Comparison of ENCODE assay signal across 22 cellular contexts in genomic region chr16:50928065-50928464, GRCh38.
DNase-seq lines count a peak whose midpoint lies in the region; FAIRE-seq and TF ChIP-seq lines count a peak whose summit lies in the region.
"Had no signal": no experiment of that assay in that cellular context is flagged by ENCODE, and none has a peak within 500 bp of the region (broad histone marks: within the 10 kb centered on the region; RNA-seq: fewer than 3 reads in every experiment).

No MANE protein-coding gene starts in this region.

- H3K9ac ChIP-seq in liver (ENCODE audit: low read depth in 1 of 2, low read length in 2 of 2) = no peak overlapping the region
- H3K9ac ChIP-seq: BLaER1 treated with 17β-estradiol and CSF1 and Interleukin-3, amounts not matched to agents 10 nM and 100 nM had no signal

- POLR2A ChIA-PET in RWPE1 (lab: Yijun Ruan, JAX; ENCODE audit: low non-redundant PET) = no interaction called here

- WGBS in liver = 38% methylated on average over 5 of the region's 5 CpGs

- H3K4me3 ChIP-seq in bronchial epithelial cell (ENCODE audit: low read depth, low read length) (no peak overlapping the region), liver (ENCODE audit: low read depth in 1 of 3, low read length in 3 of 3) (no peak overlapping the region)
- H3K4me3 ChIP-seq: A549; BLaER1 treated with 17β-estradiol and CSF1 and Interleukin-3, amounts not matched to agents 10 nM and 100 nM; MG63; SK-N-MC had no signal

- DNase-seq in RWPE1 (ENCODE audit: low spot score) (no peak), bronchial epithelial cell (ENCODE audit: low read depth) (peak; percentile 58), renal cortical epithelial cell (ENCODE audit: low read depth) (peak; percentile 80), retina (no peak), kidney glomerular epithelial cell (lab: John Stamatoyannopoulos, UW) (no peak)
- DNase-seq in central memory CD4-positive, alpha-beta T cell = no peak
- DNase-seq: AML-193; CD4-positive, alpha-beta T cell; H7; KBM-7; MG63; NCI-H1694; NCI-H2029 treated with DMSO at 0.1 percent for 48 hours; NCI-H2227 treated with DMSO at 0.1 percent for 48 hours; NCI-H526 treated with DMSO at 0.1 percent for 48 hours; SIG-M5 had no signal

- TF ChIP-seq CTCF in RWPE1 (conservative IDR thresholded peaks at IDR 0.05; ENCODE audit: low read depth) = no peak
- TF ChIP-seq CTCF in bronchial epithelial cell (IDR thresholded peaks at IDR 0.05; ENCODE audit: insufficient read depth, low read length, severe bottlenecking) = no peak
- TF ChIP-seq CTCF in liver (IDR thresholded peaks at IDR 0.05; ENCODE audit: low read depth, low read length, missing input control) = no peak

- CTCF ChIA-PET in RWPE1 (lab: Yijun Ruan, JAX) = no interaction called here

- H3K36me3 ChIP-seq in bronchial epithelial cell (ENCODE audit: control insufficient read depth, insufficient read depth, low read length) (no peaks in the 10 kb centered on the region), liver (ENCODE audit: control insufficient read depth in 4 of 4, insufficient read depth in 3 of 4, low read depth in 1 of 4, low read length in 3 of 4) (no peaks in the 10 kb centered on the region)
- H3K36me3 ChIP-seq: BLaER1 treated with 17β-estradiol and CSF1 and Interleukin-3, amounts not matched to agents 10 nM and 100 nM; MG63 had no signal

- peaks cover 17 to 40% (median 29%) of the 10 kb centered on the region in 4 donors for H3K4me1 ChIP-seq in liver (ENCODE audit: control insufficient read depth in 4 of 4, insufficient read depth in 4 of 4, low read length in 3 of 4)
- H3K4me1 ChIP-seq: A549 had no signal

- peak; percentile 59 to 74 for TF ChIP-seq RAD21 in liver (IDR thresholded peaks at IDR 0.05)

- H3K27me3 ChIP-seq in bronchial epithelial cell (ENCODE audit: control insufficient read depth, insufficient read depth, low read length) (no peaks in the 10 kb centered on the region), liver (ENCODE audit: control insufficient read depth in 4 of 4, insufficient read depth in 4 of 4, low read length in 3 of 4) (no peaks in the 10 kb centered on the region)
- H3K27me3 ChIP-seq: BLaER1 treated with 17β-estradiol and CSF1 and Interleukin-3, amounts not matched to agents 10 nM and 100 nM; MG63 had no signal

- no peaks in the 10 kb centered on the region for H3K9me3 ChIP-seq in liver (ENCODE audit: control insufficient read depth in 4 of 4, low read length in 3 of 4)
- H3K9me3 ChIP-seq: A549; BLaER1 treated with 17β-estradiol and CSF1 and Interleukin-3, amounts not matched to agents 10 nM and 100 nM; MG63 had no signal

- H3K27ac ChIP-seq in RWPE1 (peak overlapping the region; percentile 30; the same call in 1 of the 2 replicates), liver (ENCODE audit: low read depth in 1 of 2, low read length in 2 of 2) (peak overlapping the region; percentile 16 to 66)
- H3K27ac ChIP-seq: A549; BLaER1 treated with 17β-estradiol and CSF1 and Interleukin-3, amounts not matched to agents 10 nM and 100 nM; SK-N-MC had no signal

- FAIRE-seq in bronchial epithelial cell (lab: Jason Lieb, UNC) = no peak
- FAIRE-seq: A549, D721Med, GM19239 had no signal

TF ChIP-seq in liver, 16 proteins besides CTCF, POLR2A, EP300 and RAD21:
- TF ChIP-seq ATF3 (IDR thresholded peaks at IDR 0.05) (no peak), ZBTB33 (IDR thresholded peaks at IDR 0.05) (peak; percentile 50), YY1 (IDR thresholded peaks at IDR 0.05) (peak; percentile 62), EGR1 (IDR thresholded peaks at IDR 0.05; ENCODE audit: low read depth in 2 of 2) (peak; percentile 38 to 78), RXRA (IDR thresholded peaks at IDR 0.05) (peak; percentile 98), SP1 (IDR thresholded peaks at IDR 0.05) (peak; percentile 82), MAX (IDR thresholded peaks at IDR 0.05) (peak; percentile 82), NR2F2 (IDR thresholded peaks at IDR 0.05) (peak; percentile 8), JUND (IDR thresholded peaks at IDR 0.05) (peak; percentile 37 to 71), HNF4G (IDR thresholded peaks at IDR 0.05) (peak; percentile 36), HNF4A (conservative IDR thresholded peaks at IDR 0.05) (peak; percentile 77 to 86), FOXA2 (IDR thresholded peaks at IDR 0.05) (no peak), REST (IDR thresholded peaks at IDR 0.05) (peak; percentile 74), FOXA1 (IDR thresholded peaks at IDR 0.05) (no peak)

Comparison
In these comparisons a context has a peak if more than half of its experiments do, and no peak if none do; other contexts are left out.
1. DNase-seq: peak in bronchial epithelial cell (single experiment) and renal cortical epithelial cell (single experiment); none in RWPE1 (single experiment), retina (single experiment), central memory CD4-positive, alpha-beta T cell (single experiment) and kidney glomerular epithelial cell (single experiment).